In the genomic region with DNA sequence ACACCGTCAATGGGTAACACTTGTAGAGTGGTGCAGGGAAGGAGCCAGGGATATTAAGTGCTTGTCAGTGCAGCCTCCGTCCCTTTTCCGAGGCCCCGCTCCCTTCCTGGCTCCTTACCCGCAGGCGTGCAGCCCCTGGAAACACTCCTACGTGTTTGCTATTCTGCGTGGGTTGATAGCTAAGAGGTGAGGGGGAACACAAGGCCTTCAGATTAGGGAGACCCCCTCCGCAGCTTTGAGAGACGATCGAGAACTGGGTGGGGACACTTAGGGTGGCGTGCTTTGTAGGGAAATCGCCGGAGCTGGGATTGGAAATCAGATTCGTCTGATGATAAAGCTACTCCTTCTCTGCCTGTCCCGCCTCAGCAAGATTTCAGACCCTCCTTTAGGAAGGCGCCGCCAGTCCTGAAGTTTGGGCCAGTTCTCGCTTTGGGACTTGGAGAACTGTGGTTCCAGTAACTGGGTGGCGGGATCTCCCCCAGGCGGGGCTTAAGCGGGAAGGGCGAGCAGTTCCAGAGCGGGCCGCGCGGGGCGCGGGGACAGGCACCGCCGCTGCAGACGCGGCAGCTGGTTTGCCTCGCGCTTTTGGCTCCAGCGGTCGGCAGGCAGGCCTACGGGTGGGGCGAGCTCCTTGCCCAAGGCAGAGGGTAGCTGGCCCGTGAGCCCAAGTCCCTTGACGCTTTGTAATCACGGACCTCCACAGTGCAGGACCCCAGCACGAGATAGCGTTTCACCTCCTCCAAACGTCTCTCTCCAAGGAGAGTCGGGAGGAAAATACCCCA, we compare ENCODE assay signal across 8 cellular contexts. TPM values are rescaled to one million over a fixed set of nuclear protein-coding genes. Genes with fewer than 3 reads are reported as not detected.
DNase-seq lines count a peak whose midpoint lies in the region; ATAC-seq and TF ChIP-seq lines count a peak whose summit lies in the region.

No MANE protein-coding gene starts in this region.

- peak; percentile 82 for TF ChIP-seq CTCF in C4-2B (conservative IDR thresholded peaks at IDR 0.05)
- peak; percentile 71 for TF ChIP-seq CTCF in PC-3 (conservative IDR thresholded peaks at IDR 0.05; ENCODE audit: low read depth, low read length)
- TF ChIP-seq CTCF in nephron (IDR thresholded peaks at IDR 0.05; ENCODE audit: unreplicated experiment in 3 of 3) = peak; percentile 70 to 85 (median 75)

- H3K9me3 Mint-ChIP-seq in activated T-helper 2 cell treated with anti-CD3 and anti-CD28 coated beads, Interferon-gamma antibody, Interleukin-2, Interleukin-4, amounts not matched to agents 10 μg/mL and 5 μg/mL and 100 μg/mL, durations not matched to agents 14 hours and 24 hours and 36 hours = no peaks in the 10 kb centered on the region
- peaks cover 2% of the 10 kb centered on the region for H3K9me3 Mint-ChIP-seq in nephron

- no peaks in the 10 kb centered on the region for H3K36me3 Mint-ChIP-seq in activated T-helper 2 cell treated with anti-CD3 and anti-CD28 coated beads, Interferon-gamma antibody, Interleukin-2, Interleukin-4, amounts not matched to agents 10 μg/mL and 5 μg/mL and 100 μg/mL, durations not matched to agents 14 hours and 24 hours and 36 hours (ENCODE audit: low read depth)
- H3K36me3 Mint-ChIP-seq in nephron (ENCODE audit: low read depth) = no peaks in the 10 kb centered on the region

- ATAC-seq in GM19397 (IDR thresholded peaks at IDR 0.05; ENCODE audit: unreplicated experiment) (peak; percentile 90), PC-3 (peak; percentile 96)

- H3K4me1 ChIP-seq in PC-3 (ENCODE audit: insufficient read depth, low read length) (peaks cover 13% of the 10 kb centered on the region; the same call in 1 of the 2 replicates), stomach smooth muscle (ENCODE audit: control insufficient read depth, insufficient read depth, low read length) (peaks cover 12% of the 10 kb centered on the region)

- H3K9me3 ChIP-seq in PC-3 (ENCODE audit: low read length) (no peaks in the 10 kb centered on the region), stomach smooth muscle (ENCODE audit: control insufficient read depth in 2 of 2, low read length in 2 of 2) (no peaks in the 10 kb centered on the region)

- H3K27me3 ChIP-seq in PC-3 (ENCODE audit: low read length) (no peaks in the 10 kb centered on the region), stomach smooth muscle (ENCODE audit: control insufficient read depth in 1 of 2, insufficient read depth in 2 of 2, low read length in 2 of 2) (peaks cover 16 to 18% of the 10 kb centered on the region in 2 donors)

- CTCF ChIA-PET in PC-3 (lab: Charles Lee) = interaction anchor here (0.6 to 1.2 kb wide), 5 partner anchors 12 to 45 kb away, joined by 5 to 10 read pairs (median 8); no protein-coding TSS in a partner anchor

- peak overlapping the region; percentile 92 for H3K4me2 ChIP-seq in PC-3 (ENCODE audit: low read length)

- no peaks in the 10 kb centered on the region for H4K20me1 ChIP-seq in PC-3 (ENCODE audit: low read length)

- H3K4me3 Mint-ChIP-seq in activated T-helper 2 cell treated with anti-CD3 and anti-CD28 coated beads, Interferon-gamma antibody, Interleukin-2, Interleukin-4, amounts not matched to agents 10 μg/mL and 5 μg/mL and 100 μg/mL, durations not matched to agents 14 hours and 24 hours and 36 hours (ENCODE audit: low read depth) = peak overlapping the region; percentile 81
- H3K4me3 Mint-ChIP-seq in nephron = peak overlapping the region; percentile 83 to 88 (median 85)

- H3K4me3 ChIP-seq in PC-3 (ENCODE audit: low read length) (peak overlapping the region; percentile 87), stomach smooth muscle (ENCODE audit: low read length in 2 of 2) (peak overlapping the region; percentile 69 to 88)

- peak overlapping the region; percentile 97 for H2AFZ ChIP-seq in PC-3 (ENCODE audit: low read length)

- H3K36me3 ChIP-seq in PC-3 (ENCODE audit: low read depth, low read length) (no peaks in the 10 kb centered on the region), stomach smooth muscle (ENCODE audit: control insufficient read depth in 2 of 2, insufficient read depth in 2 of 2, low read length in 2 of 2) (no peaks in the 10 kb centered on the region)

- no peaks in the 10 kb centered on the region for H3F3A ChIP-seq in PC-3 (ENCODE audit: low read length, unreplicated experiment)

- H3K27ac ChIP-seq in C4-2B = no peak overlapping the region; the same call in 1 of the 2 replicates
- no peak overlapping the region for H3K27ac ChIP-seq in PC-3 (ENCODE audit: low read length)
- peak overlapping the region; percentile 76 for H3K27ac ChIP-seq in stomach smooth muscle (ENCODE audit: low read length)

- POLR2A ChIA-PET in PC-3 (lab: Charles Lee; ENCODE audit: unreplicated experiment) = no interaction called here

- intact Hi-C loops in PC-3 (cut with micrococcal nuclease) = loop anchor here (1.0 to 2.0 kb wide), 2 partner anchors 16 to 44 kb away; no protein-coding TSS in a partner anchor
- intact Hi-C loops in activated T-helper 2 cell treated with anti-CD3 and anti-CD28 coated beads, Interferon-gamma antibody, Interleukin-2, Interleukin-4, amounts not matched to agents 10 μg/mL and 5 μg/mL and 100 μg/mL, durations not matched to agents 14 hours and 24 hours and 36 hours (cut with micrococcal nuclease) = no loop called here

- peaks cover 66% of the 10 kb centered on the region for H3K27me3 Mint-ChIP-seq in activated T-helper 2 cell treated with anti-CD3 and anti-CD28 coated beads, Interferon-gamma antibody, Interleukin-2, Interleukin-4, amounts not matched to agents 10 μg/mL and 5 μg/mL and 100 μg/mL, durations not matched to agents 14 hours and 24 hours and 36 hours (ENCODE audit: low read depth)
- peaks cover 57% of the 10 kb centered on the region for H3K27me3 Mint-ChIP-seq in nephron (ENCODE audit: low read depth)

- H3K27ac Mint-ChIP-seq in activated T-helper 2 cell treated with anti-CD3 and anti-CD28 coated beads, Interferon-gamma antibody, Interleukin-2, Interleukin-4, amounts not matched to agents 10 μg/mL and 5 μg/mL and 100 μg/mL, durations not matched to agents 14 hours and 24 hours and 36 hours = no peak overlapping the region
- peak overlapping the region in 2 of 3 experiments; percentile 31 to 44 for H3K27ac Mint-ChIP-seq in nephron

- peak; percentile 67 for DNase-seq in HK-2 (ENCODE audit: unreplicated experiment)
- DNase-seq in PC-3 = peak; percentile 85
- DNase-seq in activated T-helper 2 cell treated with anti-CD3 and anti-CD28 coated beads, Interferon-gamma antibody, Interleukin-2, Interleukin-4, amounts not matched to agents 10 μg/mL and 5 μg/mL and 100 μg/mL, durations not matched to agents 14 hours and 24 hours and 36 hours (ENCODE audit: low spot score) = peak; percentile 24
- peak; percentile 52 for DNase-seq in fibroblast of the conjunctiva (ENCODE audit: low read depth)

- no peaks in the 10 kb centered on the region for H3K79me2 ChIP-seq in PC-3 (ENCODE audit: low read length)

- H3K4me1 Mint-ChIP-seq in activated T-helper 2 cell treated with anti-CD3 and anti-CD28 coated beads, Interferon-gamma antibody, Interleukin-2, Interleukin-4, amounts not matched to agents 10 μg/mL and 5 μg/mL and 100 μg/mL, durations not matched to agents 14 hours and 24 hours and 36 hours (ENCODE audit: low read depth) = peaks cover 11% of the 10 kb centered on the region
- H3K4me1 Mint-ChIP-seq in nephron = peaks cover 47% of the 10 kb centered on the region

- no peaks in the 10 kb centered on the region for H3K9me2 ChIP-seq in PC-3 (replicated peaks; ENCODE audit: low read length)

- H3K9ac ChIP-seq in PC-3 (ENCODE audit: low read length) (peak overlapping the region; percentile 69), stomach smooth muscle (ENCODE audit: low read length in 2 of 2) (peak overlapping the region; percentile 63 to 83)

- BruUV-seq in PC-3 (replicated peaks; lab: Mats Ljungman, UMichigan) = no TSS peak

RNA-seq across cellular contexts. Expression of a gene that starts 8.0 kb away (rescaled TPM):
- 0.07 and 0.29 TPM in 2 replicates for total RNA-seq in PC-3 (2014; rRNA removed)
- not detected in 2 replicates for total RNA-seq in activated T-helper 2 cell treated with anti-CD3 and anti-CD28 coated beads, Interferon-gamma antibody, Interleukin-2, Interleukin-4, amounts not matched to agents 10 μg/mL and 5 μg/mL and 100 μg/mL, durations not matched to agents 14 hours and 24 hours and 36 hours

RNA-seq across cellular contexts. Expression of a gene that starts 48.2 kb away (rescaled TPM):
- 9.8 and 10.8 TPM in 2 replicates for total RNA-seq in PC-3 (2014; rRNA removed)
- total RNA-seq in activated T-helper 2 cell treated with anti-CD3 and anti-CD28 coated beads, Interferon-gamma antibody, Interleukin-2, Interleukin-4, amounts not matched to agents 10 μg/mL and 5 μg/mL and 100 μg/mL, durations not matched to agents 14 hours and 24 hours and 36 hours = not detected in 2 replicates

Comparison
In these comparisons a context has a peak if more than half of its experiments do, and no peak if none do; other contexts are left out.
1. DNase-seq: peak in every context shown above with its lines; median percentile 85 in PC-3; 67 in HK-2; 52 in fibroblast of the conjunctiva; 24 in activated T-helper 2 cell treated with anti-CD3 and anti-CD28 coated beads, Interferon-gamma antibody, Interleukin-2, Interleukin-4, amounts not matched to agents 10 μg/mL and 5 μg/mL and 100 μg/mL, durations not matched to agents 14 hours and 24 hours and 36 hours.
2. RNA of a gene that starts 48.2 kb away (total RNA-seq): 9.8 to 10.8 TPM in PC-3; not detected in activated T-helper 2 cell treated with anti-CD3 and anti-CD28 coated beads, Interferon-gamma antibody, Interleukin-2, Interleukin-4, amounts not matched to agents 10 μg/mL and 5 μg/mL and 100 μg/mL, durations not matched to agents 14 hours and 24 hours and 36 hours; every median in the first group is over 10 times any median in the second.
3. Peak in every context shown above with its lines, with median percentiles within 50 percentile points of each other: CTCF ChIP-seq.